In genomic region chr2:30305235-30305634, GRCh38 we compare ENCODE assay signal across 18 cellular contexts.
A peak's percentile ranks its signal among the peaks of the same experiment; 100 is the strongest.
DNase-seq lines count a peak whose midpoint lies in the region; TF ChIP-seq lines count a peak whose summit lies in the region.
"Had no signal": no experiment of that assay in that cellular context is flagged by ENCODE, and none has a peak within 500 bp of the region (broad histone marks: within the 10 kb centered on the region; RNA-seq: fewer than 3 reads in every experiment).

No MANE protein-coding gene starts in this region.

- TF ChIP-seq CTCF in foreskin fibroblast (IDR thresholded peaks at IDR 0.05; ENCODE audit: low read depth, low read length) (no peak), coronary artery (IDR thresholded peaks at IDR 0.05) (no peak)

- H3K27me3 ChIP-seq in adipocyte (replicated peaks; ENCODE audit: control insufficient read depth, insufficient read depth, low read length) = no peaks in the 10 kb centered on the region
- H3K27me3 ChIP-seq: heart right ventricle, Peyer's patch, tibial nerve had no signal

- peaks cover 28% of the 10 kb centered on the region for H3K4me1 ChIP-seq in adipocyte (ENCODE audit: control insufficient read depth, insufficient read depth, low read length)
- H3K4me1 ChIP-seq: Peyer's patch had no signal

- DNase-seq in AG08395 (ENCODE audit: low spot score) = peak; percentile 32
- peak; percentile 76 for DNase-seq in EH (ENCODE audit: low read depth)
- DNase-seq in adipocyte (ENCODE audit: low read depth) = peak; percentile 28
- peak; percentile 10 to 29 for DNase-seq in foreskin fibroblast
- no peak for DNase-seq in SKM-1 treated with dmso at 0.1 percent for 144 hours (lab: John Stamatoyannopoulos, UW; ENCODE audit: unreplicated experiment)
- no peak for DNase-seq in T-helper 2 cell
- no peak for DNase-seq in coronary artery (ENCODE audit: low spot score)
- DNase-seq: activated CD4-positive, alpha-beta T cell treated with anti-CD3 and anti-CD28 coated beads, Interleukin-2, amount 50 U/mL, for 4 hours; activated effector memory CD4-positive, alpha-beta T cell treated with Interleukin-2 at 50 U/mL for 16 hours; C1 segment of cervical spinal cord; DMS153; heart right ventricle; islet precursor cell; NCI-H1436 treated with DMSO at 0.1 percent for 48 hours; Peyer's patch; small intestine had no signal

- H3K4me3 ChIP-seq in adipocyte (ENCODE audit: low read length) (no peak overlapping the region), foreskin fibroblast (ENCODE audit: low read depth in 1 of 2, low read length in 2 of 2) (no peak overlapping the region), coronary artery (no peak overlapping the region)
- H3K4me3 ChIP-seq: heart right ventricle, Peyer's patch, SK-N-MC, tibial nerve had no signal

- no peaks in the 10 kb centered on the region for H3K36me3 ChIP-seq in adipocyte (ENCODE audit: control insufficient read depth, insufficient read depth, low read length, severe bottlenecking)
- H3K36me3 ChIP-seq: heart right ventricle, Peyer's patch, tibial nerve had no signal

- H3K9me3 ChIP-seq in adipocyte (ENCODE audit: control insufficient read depth, low read length) = no peaks in the 10 kb centered on the region
- H3K9me3 ChIP-seq: Peyer's patch, tibial nerve had no signal

- H3K9ac ChIP-seq in adipocyte (ENCODE audit: low read length) = no peak overlapping the region

- H3K27ac ChIP-seq in coronary artery = no peak overlapping the region
- H3K27ac ChIP-seq: heart right ventricle, Peyer's patch, SK-N-MC, tibial nerve had no signal

Comparison
In these comparisons a context has a peak if more than half of its experiments do, and no peak if none do; other contexts are left out.
1. DNase-seq: peak in AG08395 (single experiment), EH (single experiment), adipocyte (single experiment) and foreskin fibroblast (2 of 2); none in SKM-1 treated with dmso at 0.1 percent for 144 hours (single experiment), T-helper 2 cell (0 of 5) and coronary artery (single experiment).